ENCODE assay signal across 16 cellular contexts in genomic region chr1:180235502-180236239, GRCh38. TPM values are rescaled to one million over a fixed set of nuclear protein-coding genes. Genes with fewer than 3 reads are reported as not detected.
A peak's percentile ranks its signal among the peaks of the same experiment; 100 is the strongest.
DNase-seq lines count a peak whose midpoint lies in the region; ATAC-seq, FAIRE-seq and TF ChIP-seq lines count a peak whose summit lies in the region.
"Had no signal": no experiment of that assay in that cellular context is flagged by ENCODE, and none has a peak within 500 bp of the region (broad histone marks: within the 10 kb centered on the region; RNA-seq: fewer than 3 reads in every experiment).

No MANE protein-coding gene starts in this region.

- no peaks in the 10 kb centered on the region for H3K9me3 ChIP-seq in K562 (replicated peaks; ENCODE audit: control insufficient read depth, insufficient read depth, low read depth, low read length)

- H3K4me2 ChIP-seq in K562 (ENCODE audit: insufficient read depth, low read length) = no peak overlapping the region

- no TSS peak for BruUV-seq in K562 (replicated peaks; lab: Mats Ljungman, UMichigan)

- H3K27ac ChIP-seq in K562 (ENCODE audit: extremely low read depth, low read depth, low read length) = no peak overlapping the region

- H3K36me3 Mint-ChIP-seq in CD14-positive monocyte (peaks cover 5 to 12% of the 10 kb centered on the region in 2 donors), naive B cell (no peaks in the 10 kb centered on the region)
- H3K36me3 Mint-ChIP-seq: CD8-positive, alpha-beta T cell; natural killer cell treated with Interleukin-12 subunit alpha and Interleukin-12 subunit beta and Interleukin-15 and Interleukin-18, amount 100 ng/mL, for 72 hours had no signal

- TF ChIP-seq POLR2A in K562 (conservative IDR thresholded peaks at IDR 0.05) = no peak

- no peak overlapping the region for H3K9ac ChIP-seq in K562 (ENCODE audit: insufficient read depth in 1 of 2, low read depth in 2 of 2, low read length in 2 of 2)

- no peaks in the 10 kb centered on the region for H3K9me1 ChIP-seq in K562 (ENCODE audit: control insufficient read depth, insufficient read depth, low read length)

- peaks cover 76 to 82% of the 10 kb centered on the region in 2 experiments for H3K27me3 ChIP-seq in K562 (ENCODE audit: control insufficient read depth in 2 of 2, insufficient read depth in 2 of 2, low read length in 2 of 2)

- ATAC-seq in K562 (no peak), naive B cell (ENCODE audit: low read depth in 2 of 2) (no peak), GM21737 (IDR thresholded peaks at IDR 0.05; ENCODE audit: unreplicated experiment) (no peak)
- ATAC-seq: CD8-positive, alpha-beta T cell; HCT116; natural killer cell treated with Interleukin-12 subunit alpha and Interleukin-12 subunit beta and Interleukin-15 and Interleukin-18, amount 100 ng/mL, for 72 hours had no signal

- H3K4me3 Mint-ChIP-seq in CD14-positive monocyte (peak overlapping the region; percentile 39 to 83), naive B cell (peak overlapping the region in 7 of 8 donors; percentile 35 to 88 (median 75))
- H3K4me3 Mint-ChIP-seq: CD8-positive, alpha-beta T cell; natural killer cell treated with Interleukin-12 subunit alpha and Interleukin-12 subunit beta and Interleukin-15 and Interleukin-18, amount 100 ng/mL, for 72 hours had no signal

- H3K4me1 Mint-ChIP-seq in CD14-positive monocyte = peaks cover 52% of the 10 kb centered on the region
- peaks cover 27 to 44% (median 44%) of the 10 kb centered on the region in 3 donors for H3K4me1 Mint-ChIP-seq in naive B cell

- no peak overlapping the region for H3K27ac Mint-ChIP-seq in CD14-positive monocyte
- H3K27ac Mint-ChIP-seq in naive B cell = peak overlapping the region in 1 of 6 donors; percentile 42
- H3K27ac Mint-ChIP-seq: CD8-positive, alpha-beta T cell; natural killer cell treated with Interleukin-12 subunit alpha and Interleukin-12 subunit beta and Interleukin-15 and Interleukin-18, amount 100 ng/mL, for 72 hours had no signal

- no peaks in the 10 kb centered on the region for H3K36me3 ChIP-seq in K562 (ENCODE audit: control insufficient read depth, insufficient read depth, low read length)

- CTCF ChIA-PET in K562 (lab: Yijun Ruan, JAX; ENCODE audit: low intra/inter-chr PET ratio) = no interaction called here

- in situ Hi-C loops in K562 (cut with MboI) = no loop called here

- DNase-seq in CD14-positive monocyte (ENCODE audit: low spot score) (no peak), COLO668 (lab: John Stamatoyannopoulos, UW; ENCODE audit: unreplicated experiment) (peak; percentile 30), K562 (ENCODE audit: extremely low read depth in 1 of 4, low spot score in 3 of 4) (no peak), naive B cell (no peak), SHP77 (lab: John Stamatoyannopoulos, UW) (no peak), DMS114 treated with DMSO at 0.1 percent for 48 hours (lab: John Stamatoyannopoulos, UW; ENCODE audit: unreplicated experiment) (no peak)
- DNase-seq in stimulated activated CD4-positive, alpha-beta T cell treated with anti-CD3 and anti-CD28 coated beads, Interleukin-4, amount 100 ng/mL, for 4 hours = no peak
- DNase-seq: activated gamma-delta T cell treated with Interleukin-2 at 50 U/mL for 16 hours; CD8-positive, alpha-beta T cell; NCI-H345; OCI-M1; substantia nigra had no signal

- no peak for FAIRE-seq in K562 (lab: Jason Lieb, UNC)
- FAIRE-seq: endometrium had no signal

- H3K9me3 Mint-ChIP-seq in CD14-positive monocyte = peaks cover 0 to 41% (median 18%) of the 10 kb centered on the region in 7 donors
- peaks cover 0 to 9% (median 4%) of the 10 kb centered on the region in 7 donors for H3K9me3 Mint-ChIP-seq in naive B cell
- H3K9me3 Mint-ChIP-seq: CD8-positive, alpha-beta T cell; natural killer cell treated with Interleukin-12 subunit alpha and Interleukin-12 subunit beta and Interleukin-15 and Interleukin-18, amount 100 ng/mL, for 72 hours had no signal

- peaks cover 0 to 34% of the 10 kb centered on the region in 2 experiments; a peak in 3 of 5 replicates for H3K4me1 ChIP-seq in K562 (replicated peaks in 1 of 2; ENCODE audit: control insufficient read depth in 2 of 2, insufficient read depth in 2 of 2, low read length in 2 of 2)

- no peak for TF ChIP-seq RAD21 in K562 (CRISPR knock-in tag; conservative IDR thresholded peaks at IDR 0.05 in 1 of 2, IDR thresholded peaks at IDR 0.05 in 1 of 2)

- intact Hi-C loops in CD14-positive monocyte (cut with micrococcal nuclease) = no loop called here
- intact Hi-C loops in K562 (cut with micrococcal nuclease) = no loop called here

- 47% methylated on average over 48 of the region's 49 CpGs for WGBS in K562 (ENCODE audit: insufficient coverage, low coverage, missing lambda C conversion rate)

- POLR2A ChIA-PET in K562 (lab: Yijun Ruan, JAX) = no interaction called here

- no peaks in the 10 kb centered on the region for H3K79me2 ChIP-seq in K562 (ENCODE audit: control insufficient read depth, insufficient read depth, low read length)

- TF ChIP-seq EP300 in K562 (IDR thresholded peaks at IDR 0.05; ENCODE audit: low read length) = no peak

- H3K4me3 ChIP-seq in K562 = no peak overlapping the region

- TF ChIP-seq CTCF in CD14-positive monocyte (IDR thresholded peaks at IDR 0.05) = no peak
- no peak for TF ChIP-seq CTCF in K562 (IDR thresholded peaks at IDR 0.05 in 2 of 3, conservative IDR thresholded peaks at IDR 0.05 in 1 of 3; ENCODE audit: insufficient read depth in 2 of 3, low read depth in 1 of 3, low read length in 3 of 3)

- H4K20me1 ChIP-seq in K562 (replicated peaks; ENCODE audit: control insufficient read depth, insufficient read depth, low read length) = peaks cover 9% of the 10 kb centered on the region; the same call in 1 of the 2 replicates

- H3K27me3 Mint-ChIP-seq in CD14-positive monocyte (ENCODE audit: low read depth in 3 of 3) (peaks cover 100% of the 10 kb centered on the region in 3 donors), naive B cell (peaks cover 82 to 87% (median 85%) of the 10 kb centered on the region in 3 donors)

- no peak overlapping the region for H2AFZ ChIP-seq in K562 (ENCODE audit: low read depth, low read length)

TF ChIP-seq in K562, 482 proteins besides CTCF, POLR2A, EP300 and RAD21:
- TF ChIP-seq BCLAF1 (IDR thresholded peaks at IDR 0.05; ENCODE audit: borderline replicate concordance in 1 of 2, control insufficient read depth in 1 of 2, low read depth in 2 of 2, low read length in 1 of 2) (no peak), CBX2 (IDR thresholded peaks at IDR 0.05; ENCODE audit: insufficient read depth, low read length, poor library complexity, severe bottlenecking) (peak; percentile 20)

RNA-seq across cellular contexts. Expression of gene LHX4, which starts 5.6 kb away (rescaled TPM):
- not detected for polyA plus RNA-seq in CD14-positive monocyte
- total RNA-seq in K562 (2011; cell fraction: chromatin; rRNA removed; ENCODE audit: low replicate concordance) = 0.12 TPM in 1 of 2 replicates, not detected in the other
- total RNA-seq in K562 (2011; cell fraction: nucleolus; rRNA removed) = not detected in 2 replicates
- 0.15 TPM in 1 of 2 replicates, not detected in the other for total RNA-seq in K562 (2011; cell fraction: nucleoplasm; rRNA removed)
- total RNA-seq in K562 (2014; rRNA removed) = not detected in 2 replicates
- 0.03 and 0.04 TPM in 2 replicates for total RNA-seq in K562 (2014; rRNA removed; fragmentation: Illumina TruSeq; extraction: Trizol)
- not detected in 2 replicates for total RNA-seq in K562 (2015; rRNA removed; fragmentation: Illumina TruSeq; extraction: Trizol)
- total RNA-seq in K562 (2021) = not detected in 2 replicates
- polyA plus RNA-seq in K562 (2011; rRNA removed) = 0.01 and 0.03 TPM in 2 replicates
- polyA plus RNA-seq in K562 (2011; cell fraction: cytosol; rRNA removed) = 0.01 TPM in 2 replicates
- polyA plus RNA-seq in K562 (2011; cell fraction: nucleus; rRNA removed) = 0.01 and 0.04 TPM in 2 replicates
- polyA plus RNA-seq in K562 (2012) = 1.1 and 1.6 TPM in 2 replicates
- not detected in 2 replicates for polyA plus RNA-seq in K562 (2014; fragmentation: Illumina TruSeq; extraction: Trizol)
- under 1 TPM; 0.10 to 0.11 TPM for polyA plus RNA-seq in K562 (2014; fragmentation: Nextera tagmentation; extraction: Ambion mirVana)
- polyA plus RNA-seq in K562 (2014; rRNA removed) = not detected in 2 replicates
- polyA minus RNA-seq in K562 (2011; rRNA and poly(A)+ RNA removed) = not detected in 2 replicates
- not detected in 2 replicates for polyA minus RNA-seq in K562 (2011; cell fraction: cytosol; rRNA and poly(A)+ RNA removed)
- 0.11 TPM in 1 of 2 replicates, not detected in the other for polyA minus RNA-seq in K562 (2011; cell fraction: nucleus; rRNA and poly(A)+ RNA removed)
- polyA plus RNA-seq in naive B cell (ENCODE audit: low read depth in 6 of 6) = under 1 TPM in 5 of 6 donors, not detected in 1; 0.12 to 0.42 (median 0.23) TPM
- total RNA-seq: natural killer cell treated with Interleukin-12 subunit alpha and Interleukin-12 subunit beta and Interleukin-15 and Interleukin-18, amount 100 ng/mL, for 72 hours had no signal
